Comparison of ENCODE assay signal across 1 cellular context in genomic region chr21:28923439-28923975, GRCh38.
TF ChIP-seq lines count a peak whose summit lies in the region.

No MANE protein-coding gene starts in this region.

TF ChIP-seq in HepG2, 621 proteins besides CTCF, POLR2A, EP300 and RAD21 (continued from another document and continues in another):
- TF ChIP-seq KIAA2018 (CRISPR knock-in tag; IDR thresholded peaks at IDR 0.05; ENCODE audit: borderline replicate concordance) (no peak), JUND (CRISPR knock-in tag; IDR thresholded peaks at IDR 0.05) (no peak), PHF8 (CRISPR knock-in tag; IDR thresholded peaks at IDR 0.05) (no peak), DBP (CRISPR knock-in tag; IDR thresholded peaks at IDR 0.05; ENCODE audit: not compliant biosample characterization) (no peak), ZNF615 (CRISPR knock-in tag; IDR thresholded peaks at IDR 0.05; ENCODE audit: borderline replicate concordance) (no peak), HNRNPLL (IDR thresholded peaks at IDR 0.05; ENCODE audit: low read depth, low read length, poor library complexity, severe bottlenecking) (no peak), ZNF318 (CRISPR knock-in tag; IDR thresholded peaks at IDR 0.05) (no peak), ZNF496 (CRISPR knock-in tag; IDR thresholded peaks at IDR 0.05; ENCODE audit: insufficient replicate concordance) (no peak), ZSCAN20 (CRISPR knock-in tag; IDR thresholded peaks at IDR 0.05; ENCODE audit: borderline replicate concordance) (no peak), SAP130 (CRISPR knock-in tag; IDR thresholded peaks at IDR 0.05; ENCODE audit: low read depth) (0 out of 2 replicates have a peak, but pooled peaks have one; percentile 11), TCF7 (IDR thresholded peaks at IDR 0.05; ENCODE audit: low read depth) (no peak), LCORL (IDR thresholded peaks at IDR 0.05) (no peak), LCORL (CRISPR knock-in tag; IDR thresholded peaks at IDR 0.05) (no peak), MEF2D (CRISPR knock-in tag; IDR thresholded peaks at IDR 0.05) (no peak), DZIP1 (CRISPR knock-in tag; IDR thresholded peaks at IDR 0.05) (no peak), SOX6 (IDR thresholded peaks at IDR 0.05) (no peak), SOX6 (CRISPR knock-in tag; IDR thresholded peaks at IDR 0.05) (peak; percentile 58; the same call in 1 of the 2 replicates), CBFB (CRISPR knock-in tag; IDR thresholded peaks at IDR 0.05) (no peak), ZNF451 (CRISPR knock-in tag; IDR thresholded peaks at IDR 0.05) (no peak), SOX13 (IDR thresholded peaks at IDR 0.05) (no peak), SOX13 (CRISPR knock-in tag; conservative IDR thresholded peaks at IDR 0.05 in 1 of 2, IDR thresholded peaks at IDR 0.05 in 1 of 2) (peak in 1 of 2 experiments; percentile 46; a peak in 2 of 4 replicates), FOXC1 (CRISPR knock-in tag; IDR thresholded peaks at IDR 0.05; ENCODE audit: borderline replicate concordance) (no peak), BCLAF1 (IDR thresholded peaks at IDR 0.05) (no peak), ZNF280D (CRISPR knock-in tag; IDR thresholded peaks at IDR 0.05) (no peak), ZNF446 (CRISPR knock-in tag; IDR thresholded peaks at IDR 0.05) (no peak), CEBPG (CRISPR knock-in tag; IDR thresholded peaks at IDR 0.05) (no peak), PREB (CRISPR knock-in tag; IDR thresholded peaks at IDR 0.05) (no peak)
